ENCODE assay signal across 18 cellular contexts in genomic region chr4:185599151-185599648, GRCh38.
"Had no signal": no experiment of that assay in that cellular context is flagged by ENCODE, and none has a peak within 500 bp of the region (broad histone marks: within the 10 kb centered on the region; RNA-seq: fewer than 3 reads in every experiment).

No MANE protein-coding gene starts in this region.

- H3K4me3 Mint-ChIP-seq: activated CD4-positive, alpha-beta T cell treated with anti-CD3 and anti-CD28 coated beads, Interleukin-2, amount 10 ng/mL, durations not matched to agents 7 days and 5 days; activated naive CD8-positive, alpha-beta T cell treated with anti-CD3 and anti-CD28 coated beads, Interleukin-2, amount 10 ng/mL, durations not matched to agents 7 days and 5 days; activated T-helper 1 cell treated with anti-CD3 and anti-CD28 coated beads, Interleukin-12 subunit alpha, Interleukin-12 subunit beta, Interleukin-2, Interleukin-4 antibody, amounts not matched to agents 30 ng/mL and 10 ng/mL and 1 ng/mL, durations not matched to agents 14 hours and 24 hours and 36 hours; endodermal cell; immature natural killer cell; naive B cell; neural progenitor cell; stimulated activated naive B cell treated with anti-CD40 and anti-IgM and Interleukin-4, amounts not matched to agents 10 μg/mL and 1 μg/mL and 100 μg/mL, for 72 hours; T-helper 17 cell; WTC11 had no signal

- ATAC-seq: stimulated activated naive B cell treated with anti-CD40 and anti-IgM and Interleukin-4, amounts not matched to agents 10 μg/mL and 1 μg/mL and 100 μg/mL, for 72 hours; T-helper 17 cell; WTC11 had no signal

- H3K4me1 Mint-ChIP-seq: endodermal cell, immature natural killer cell had no signal

- DNase-seq: activated CD4-positive, alpha-beta T cell treated with anti-CD3 and anti-CD28 coated beads, Interleukin-2, amount 10 ng/mL, durations not matched to agents 7 days and 5 days; activated naive CD8-positive, alpha-beta T cell treated with anti-CD3 and anti-CD28 coated beads, Interleukin-2, amount 10 ng/mL, durations not matched to agents 7 days and 5 days; dorsolateral prefrontal cortex; endodermal cell; erythroblast; foreskin fibroblast; immature natural killer cell; naive B cell; pancreas; SJCRH30; stimulated activated CD4-positive, alpha-beta T cell treated with anti-CD3 and anti-CD28 coated beads, Interleukin-15, amount 100 ng/mL, for 24 hours; stimulated activated CD4-positive, alpha-beta T cell treated with anti-CD3 and anti-CD28 coated beads, Interleukin-4, amount 100 ng/mL, for 1 hour; stimulated activated naive B cell treated with anti-CD40 and anti-IgM and Interleukin-4, amounts not matched to agents 10 μg/mL and 1 μg/mL and 100 μg/mL, for 72 hours; T-helper 17 cell had no signal

- H3K4me3 ChIP-seq: breast epithelium, dorsolateral prefrontal cortex, neural progenitor cell, pancreas, SJCRH30 had no signal

- H3K27me3 ChIP-seq: breast epithelium, dorsolateral prefrontal cortex, neural progenitor cell, pancreas, SJCRH30 had no signal

- H3K27ac Mint-ChIP-seq: activated CD4-positive, alpha-beta T cell treated with anti-CD3 and anti-CD28 coated beads, Interleukin-2, amount 10 ng/mL, durations not matched to agents 7 days and 5 days; activated naive CD8-positive, alpha-beta T cell treated with anti-CD3 and anti-CD28 coated beads, Interleukin-2, amount 10 ng/mL, durations not matched to agents 7 days and 5 days; activated T-helper 1 cell treated with anti-CD3 and anti-CD28 coated beads, Interleukin-12 subunit alpha, Interleukin-12 subunit beta, Interleukin-2, Interleukin-4 antibody, amounts not matched to agents 30 ng/mL and 10 ng/mL and 1 ng/mL, durations not matched to agents 14 hours and 24 hours and 36 hours; endodermal cell; immature natural killer cell; neural progenitor cell; stimulated activated naive B cell treated with anti-CD40 and anti-IgM and Interleukin-4, amounts not matched to agents 10 μg/mL and 1 μg/mL and 100 μg/mL, for 72 hours; T-helper 17 cell; WTC11 had no signal

- H3K36me3 Mint-ChIP-seq: activated naive CD8-positive, alpha-beta T cell treated with anti-CD3 and anti-CD28 coated beads, Interleukin-2, amount 10 ng/mL, durations not matched to agents 7 days and 5 days; immature natural killer cell; naive B cell; neural progenitor cell; stimulated activated naive B cell treated with anti-CD40 and anti-IgM and Interleukin-4, amounts not matched to agents 10 μg/mL and 1 μg/mL and 100 μg/mL, for 72 hours; WTC11 had no signal

- H3K9me3 ChIP-seq: breast epithelium, pancreas, SJCRH30 had no signal

- H3K4me1 ChIP-seq: breast epithelium, neural progenitor cell, pancreas had no signal

- H3K36me3 ChIP-seq: breast epithelium, neural progenitor cell, SJCRH30 had no signal

- H3K9me3 Mint-ChIP-seq: activated CD4-positive, alpha-beta T cell treated with anti-CD3 and anti-CD28 coated beads, Interleukin-2, amount 10 ng/mL, durations not matched to agents 7 days and 5 days; activated naive CD8-positive, alpha-beta T cell treated with anti-CD3 and anti-CD28 coated beads, Interleukin-2, amount 10 ng/mL, durations not matched to agents 7 days and 5 days; activated T-helper 1 cell treated with anti-CD3 and anti-CD28 coated beads, Interleukin-12 subunit alpha, Interleukin-12 subunit beta, Interleukin-2, Interleukin-4 antibody, amounts not matched to agents 30 ng/mL and 10 ng/mL and 1 ng/mL, durations not matched to agents 14 hours and 24 hours and 36 hours; endodermal cell; immature natural killer cell; naive B cell; neural progenitor cell; stimulated activated naive B cell treated with anti-CD40 and anti-IgM and Interleukin-4, amounts not matched to agents 10 μg/mL and 1 μg/mL and 100 μg/mL, for 72 hours; WTC11 had no signal

- H3K27ac ChIP-seq: breast epithelium, neural progenitor cell, pancreas, SJCRH30 had no signal
